Comparison of ENCODE assay signal across 20 cellular contexts in genomic region chr15:63889831-63890230, GRCh38. TPM values are rescaled to one million over a fixed set of nuclear protein-coding genes. Genes with fewer than 3 reads are reported as not detected.
DNase-seq lines count a peak whose midpoint lies in the region; ATAC-seq and TF ChIP-seq lines count a peak whose summit lies in the region.
"Had no signal": no experiment of that assay in that cellular context is flagged by ENCODE, and none has a peak within 500 bp of the region (broad histone marks: within the 10 kb centered on the region; RNA-seq: fewer than 3 reads in every experiment).

No MANE protein-coding gene starts in this region.

- no peaks in the 10 kb centered on the region for H3K36me3 ChIP-seq in heart left ventricle
- no peaks in the 10 kb centered on the region for H3K36me3 ChIP-seq in neuronal stem cell (replicated peaks in 1 of 2; ENCODE audit: control insufficient read depth in 2 of 2, insufficient read depth in 2 of 2, low read length in 2 of 2)
- H3K36me3 ChIP-seq: BLaER1 had no signal

- in situ Hi-C loops in GM13976 (cut with MboI; ENCODE audit: low sequenced_read_pairs, unreplicated experiment): loop anchor here (10.0 to 25.0 kb wide), 2 partner anchors 125 to 278 kb away; no protein-coding TSS in a partner anchor

- H2BK12ac ChIP-seq in neuronal stem cell (ENCODE audit: low read length): no peak overlapping the region

- H2BK15ac ChIP-seq in neuronal stem cell (ENCODE audit: low read length): no peak overlapping the region

- no peak overlapping the region for H2BK5ac ChIP-seq in neuronal stem cell (ENCODE audit: low read length)

- intact Hi-C loops in cardiac septum (cut with DNase I): loop anchor here (5.0 kb wide), 2 partner anchors 58 to 177 kb away; partner anchors contain the start of gene HERC1
- intact Hi-C loops in heart left ventricle (cut with DNase I): loop anchor here (2.0 to 10.0 kb wide), 7 partner anchors 57 to 155 kb away; partner anchors contain the start of genes HERC1 (in 3 of the 10) and DAPK2 (in 1 of the 10)
- intact Hi-C loops in posterior vena cava (cut with DNase I): no loop called here

- H3K4ac ChIP-seq in neuronal stem cell (ENCODE audit: low read length): no peak overlapping the region

- H3K4me3 ChIP-seq in heart left ventricle (no peak overlapping the region), neuronal stem cell (ENCODE audit: low read length in 2 of 2) (no peak overlapping the region)
- H3K4me3 ChIP-seq: BLaER1, GM12878, GM23338 had no signal

- H3K14ac ChIP-seq in neuronal stem cell (ENCODE audit: low read length): no peak overlapping the region

- H3K27me3 ChIP-seq in heart left ventricle (no peaks in the 10 kb centered on the region), neuronal stem cell (ENCODE audit: control insufficient read depth in 3 of 3, insufficient read depth in 3 of 3, low read depth in 1 of 3, low read length in 3 of 3) (no peaks in the 10 kb centered on the region)
- H3K27me3 ChIP-seq: BLaER1 had no signal

- no peak overlapping the region for H4K8ac ChIP-seq in neuronal stem cell (ENCODE audit: low read depth, low read length)

- H2AFZ ChIP-seq in neuronal stem cell (ENCODE audit: low read length): no peak overlapping the region
- H2AFZ ChIP-seq: GM23338 had no signal

- peaks cover 0 to 58% (median 5%) of the 10 kb centered on the region in 12 donors for H3K4me1 ChIP-seq in heart left ventricle
- peaks cover 0 to 7% of the 10 kb centered on the region in 2 donors for H3K4me1 ChIP-seq in neuronal stem cell (ENCODE audit: control insufficient read depth in 2 of 2, insufficient read depth in 1 of 2, low read depth in 1 of 2, low read length in 2 of 2)

- TF ChIP-seq CTCF in heart left ventricle (IDR thresholded peaks at IDR 0.05) (no peak), GM13976 (IDR thresholded peaks at IDR 0.05; ENCODE audit: borderline replicate concordance, control extremely low read depth, extremely low read depth, insufficient read depth, missing control alignments) (no peak)

- H2BK120ac ChIP-seq in neuronal stem cell (ENCODE audit: low read depth, low read length): no peak overlapping the region

- H3K27ac ChIP-seq in heart left ventricle: no peak overlapping the region
- H3K27ac ChIP-seq in neuronal stem cell (replicated peaks; ENCODE audit: low read length): no peak overlapping the region
- H3K27ac ChIP-seq: 22Rv1, BLaER1, C4-2B had no signal

- no peak overlapping the region for H2AK5ac ChIP-seq in neuronal stem cell (ENCODE audit: low read depth, low read length)

- DNase-seq in cardiac septum (ENCODE audit: low spot score) (peak; percentile 56), heart left ventricle (no peak), neuronal stem cell (ENCODE audit: low spot score) (no peak), posterior vena cava (ENCODE audit: low spot score) (peak; percentile 71), GM13976 (ENCODE audit: low spot score) (no peak), NCI-H82 treated with DMSO at 0.1 percent for 48 hours (lab: John Stamatoyannopoulos, UW; ENCODE audit: unreplicated experiment) (no peak)
- DNase-seq: CD4-positive, CD25-positive, alpha-beta regulatory T cell; CD8-positive, alpha-beta memory T cell; DMS 273 treated with DMSO at 0.1 percent for 48 hours; DMS79; EL; GDM1; H9 had no signal

- H4K91ac ChIP-seq in neuronal stem cell (ENCODE audit: low read depth, low read length, poor library complexity): no peak overlapping the region

- no peak overlapping the region for H3K23ac ChIP-seq in neuronal stem cell (ENCODE audit: low read depth, low read length, poor library complexity)

- no peak overlapping the region for H3K4me2 ChIP-seq in neuronal stem cell (ENCODE audit: insufficient read depth, low read length, poor library complexity, severe bottlenecking)
- H3K4me2 ChIP-seq: BLaER1, GM23338 had no signal

- no peak overlapping the region for H3K9ac ChIP-seq in neuronal stem cell (ENCODE audit: low read depth, low read length, poor library complexity)
- H3K9ac ChIP-seq: BLaER1 had no signal

- no peaks in the 10 kb centered on the region for H3K9me3 ChIP-seq in heart left ventricle
- no peaks in the 10 kb centered on the region for H3K9me3 ChIP-seq in neuronal stem cell (replicated peaks in 1 of 2; ENCODE audit: control insufficient read depth in 2 of 2, insufficient read depth in 1 of 2, low read depth in 1 of 2, low read length in 2 of 2)
- H3K9me3 ChIP-seq: BLaER1 had no signal

- TF ChIP-seq POLR2A in heart left ventricle (IDR thresholded peaks at IDR 0.05): no peak

- ATAC-seq in heart left ventricle (no peak), HG02642 (IDR thresholded peaks at IDR 0.05; ENCODE audit: poor library complexity, unreplicated experiment) (no peak)
- ATAC-seq: GM12878, GM23338, HCT116 had no signal

- H3K18ac ChIP-seq in neuronal stem cell (ENCODE audit: low read length): peak overlapping the region; percentile 32

- no peaks in the 10 kb centered on the region for H3K79me1 ChIP-seq in neuronal stem cell (ENCODE audit: low read depth, low read length)

- 87 to 93% (median 92%) methylated on average over 4 to 5 of the region's 5 CpGs for WGBS in heart left ventricle, 4 donors
- WGBS in neuronal stem cell (ENCODE audit: extremely low coverage in 2 of 2, insufficient read length in 2 of 2, insufficient replicate concordance in 1 of 2), 2 donors: no CpG with 5 or more reads among the region's 5 CpGs

RNA-seq across cellular contexts. Expression of gene HERC1, which starts 56.1 kb away (rescaled TPM):
- total RNA-seq in cardiac septum (94.9 TPM), heart left ventricle (100 to 1,000 TPM in 5 of 9 donors, 10 to 100 TPM in 4; 51.8 to 149 (median 105) TPM), posterior vena cava (10 to 100 TPM; 81.3 to 82.3 TPM)
- polyA plus RNA-seq in heart left ventricle: 10 to 100 TPM; 24.8 to 41.8 TPM
- polyA plus RNA-seq in neuronal stem cell (2013, experiment 1 of 2): 10.5 TPM
- 13.5 TPM for polyA plus RNA-seq in neuronal stem cell (2013, experiment 2 of 2)

Comparison
In these comparisons a context has a peak if more than half of its experiments do, and no peak if none do; other contexts are left out.
1. DNase-seq: peak in cardiac septum (single experiment) and posterior vena cava (single experiment); none in heart left ventricle (0 of 5), neuronal stem cell (single experiment), GM13976 (single experiment) and NCI-H82 treated with DMSO at 0.1 percent for 48 hours (single experiment).
2. intact Hi-C loops: an anchor here in cardiac septum (5.0 kb wide) and heart left ventricle (2.0 to 10.0 kb wide); none called in posterior vena cava.